Comparison of ENCODE assay signal across 8 cellular contexts in the genomic region with DNA sequence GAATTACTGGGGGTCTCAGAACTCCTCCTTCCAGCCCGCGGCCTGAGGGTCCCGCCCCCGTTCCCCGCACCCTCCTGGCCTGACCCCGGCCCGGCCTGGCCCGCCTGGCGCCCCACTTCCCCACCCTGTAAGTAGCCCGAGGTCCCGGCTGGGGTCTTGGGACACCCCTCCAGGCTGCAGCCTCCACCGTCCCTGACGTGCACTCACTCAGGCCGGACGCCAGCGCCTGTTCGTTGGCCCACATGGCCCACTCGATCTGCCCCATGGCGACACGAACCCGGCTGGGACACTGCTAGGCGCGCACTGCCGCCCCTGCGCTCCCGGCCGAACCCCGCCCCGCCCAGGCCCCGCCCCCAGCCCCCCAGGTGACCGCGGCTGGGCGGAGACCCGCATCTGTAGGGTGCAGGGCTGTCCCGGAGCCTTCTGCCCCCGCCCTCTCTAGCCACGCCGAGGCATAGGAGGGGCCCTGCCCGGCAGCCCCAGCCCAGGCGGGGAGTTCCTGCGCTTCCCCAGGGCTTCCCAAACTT. TPM values are rescaled to one million over a fixed set of nuclear protein-coding genes. Genes with fewer than 3 reads are reported as not detected.
DNase-seq lines count a peak whose midpoint lies in the region; ATAC-seq and TF ChIP-seq lines count a peak whose summit lies in the region.

CYBA (minus strand) TSS at position 305 of the 527 bp plus-strand sequence; CDS start at position 265, 40 bp downstream.

- in situ Hi-C loops in ACHN (cut with HindIII; ENCODE audit: low pct_ligation_motif_present, low pct_unique_long_range_greater_than_20kb, low sequenced_read_pairs) (no loop called here), transverse colon (cut with MboI; ENCODE audit: low pct_ligation_motif_present in 1 of 4, low pct_unique_long_range_greater_than_20kb in 1 of 4, low sequenced_read_pairs in 3 of 4) (no loop called here)

- H3K9me3 ChIP-seq in parathyroid adenoma (ENCODE audit: control insufficient read depth, low read length) (no peaks in the 10 kb centered on the region), transverse colon (no peaks in the 10 kb centered on the region)

- H3K9ac ChIP-seq in parathyroid adenoma = no peak within 1 kb of the TSS

- peak within 1 kb of the TSS; percentile 53 for H3K27ac ChIP-seq in parathyroid adenoma
- H3K27ac ChIP-seq in transverse colon = peak within 1 kb of the TSS; percentile 85 to 89 (median 88)

- peak within 1 kb of the TSS; percentile 34 for H3K4me2 ChIP-seq in parathyroid adenoma (ENCODE audit: low read length)

- DNase-seq in ACHN (peak; percentile 82), RKO (ENCODE audit: low spot score) (peak; percentile 78), activated gamma-delta T cell treated with Interleukin-2 at 50 U/mL for 16 hours (peak; percentile 79), glomerular visceral epithelial cell (ENCODE audit: extremely low spot score) (peak; percentile 87), transverse colon (peak; percentile 91)

- H2AFZ ChIP-seq in parathyroid adenoma = peak within 1 kb of the TSS; percentile 30

- TF ChIP-seq EP300 in transverse colon (IDR thresholded peaks at IDR 0.05; ENCODE audit: low read depth) = no peak

- TF ChIP-seq POLR2A in transverse colon (IDR thresholded peaks at IDR 0.05) = peak; percentile 76

- H3K27me3 ChIP-seq in parathyroid adenoma (ENCODE audit: control insufficient read depth, insufficient read depth, low read length) (no peaks in the 10 kb centered on the region), transverse colon (no peaks in the 10 kb centered on the region)

- H3K36me3 ChIP-seq in parathyroid adenoma (ENCODE audit: control insufficient read depth, insufficient read depth, low read length) (no peaks in the 10 kb centered on the region), transverse colon (peaks cover 0 to 7% (median 0%) of the 10 kb centered on the region in 4 donors)

- peak within 1 kb of the TSS; percentile 51 for H3K4me3 ChIP-seq in parathyroid adenoma (ENCODE audit: low read depth, low read length)
- H3K4me3 ChIP-seq in transverse colon = peak within 1 kb of the TSS; percentile 53 to 82 (median 69)

- 0% methylated on average over 10 of the region's 41 CpGs; no CpG with 5 or more reads in 1 of the 2 donors for WGBS in transverse colon (ENCODE audit: low coverage in 1 of 2), 2 donors

- intact Hi-C loops in transverse colon (cut with DNase I; ENCODE audit: low total_unique reads) = no loop called here

- peak; percentile 46 for ATAC-seq in GM18858 (IDR thresholded peaks at IDR 0.05; ENCODE audit: unreplicated experiment)
- peak; percentile 67 for ATAC-seq in HG03064 (IDR thresholded peaks at IDR 0.05; ENCODE audit: low read depth, unreplicated experiment)

- TF ChIP-seq CTCF in parathyroid adenoma (IDR thresholded peaks at IDR 0.05) (no peak), transverse colon (IDR thresholded peaks at IDR 0.05) (no peak)

- no peaks in the 10 kb centered on the region for H3K79me2 ChIP-seq in parathyroid adenoma

- H3K4me1 ChIP-seq in parathyroid adenoma (peaks cover 6% of the 10 kb centered on the region), transverse colon (peaks cover 9 to 35% (median 23%) of the 10 kb centered on the region in 4 donors)

RNA-seq across cellular contexts. Expression of gene CYBA, which starts in this region (rescaled TPM):
- 100 to 1,000 TPM; 258 to 306 (median 291) TPM for total RNA-seq in transverse colon

Comparison
In these comparisons a context has a peak if more than half of its experiments do, and no peak if none do; other contexts are left out.
1. Peak in every context shown above with its lines: DNase-seq, ATAC-seq, H3K4me3 ChIP-seq and H3K27ac ChIP-seq.